In genomic region chr11:127000291-127000968, GRCh38 we compare ENCODE assay signal across 8 cellular contexts. TPM values are rescaled to one million over a fixed set of nuclear protein-coding genes. Genes with fewer than 3 reads are reported as not detected.
DNase-seq lines count a peak whose midpoint lies in the region; ATAC-seq and TF ChIP-seq lines count a peak whose summit lies in the region.

KIRREL3 (minus strand) TSS chr11:127000770.

- no peaks in the 10 kb centered on the region for H3K9me3 Mint-ChIP-seq in CD8-positive, alpha-beta T cell

- H2AFZ ChIP-seq in fibroblast of lung (ENCODE audit: low read length), result peak within 1 kb of the TSS; percentile 80

- DNase-seq in NCI-H345 treated with DMSO at 0.1 percent for 48 hours (lab: John Stamatoyannopoulos, UW; ENCODE audit: unreplicated experiment) (peak; percentile 47), fibroblast of lung (ENCODE audit: low read depth in 2 of 2) (peak; percentile 4 to 48), nucleus accumbens (lab: John Stamatoyannopoulos, UW) (peak in 48 of 56 donors; percentile 15 to 84 (median 60)), ovary (no peak)
- no peak for DNase-seq in CD8-positive, alpha-beta T cell
- no peak for DNase-seq in central memory CD4-positive, alpha-beta T cell

- no peak within 1 kb of the TSS for H3K27ac Mint-ChIP-seq in CD8-positive, alpha-beta T cell

- CTCF ChIA-PET in CD8-positive, alpha-beta T cell (lab: Charles Lee), result interaction anchor here (1.9 kb wide), 1 partner anchor 10 kb away, joined by 8 read pairs; no protein-coding TSS in a partner anchor

- TF ChIP-seq CTCF in fibroblast of lung (conservative IDR thresholded peaks at IDR 0.05 in 1 of 2, IDR thresholded peaks at IDR 0.05 in 1 of 2; ENCODE audit: low read depth in 1 of 2, low read length in 2 of 2), result no peak
- no peak for TF ChIP-seq CTCF in ovary (IDR thresholded peaks at IDR 0.05)
- no peak for TF ChIP-seq CTCF in CD8-positive, alpha-beta T cell (IDR thresholded peaks at IDR 0.05)

- peaks cover 0 to 8% (median 6%) of the 10 kb centered on the region in 10 experiments; a peak in 8 of 20 replicates for H3K4me1 ChIP-seq in BLaER1 treated with 17β-estradiol and CSF1 and Interleukin-3, amounts not matched to agents 10 nM and 100 nM
- H3K4me1 ChIP-seq in fibroblast of lung (ENCODE audit: control insufficient read depth, extremely low read depth, insufficient read depth, low read length), result peaks cover 15% of the 10 kb centered on the region
- no peaks in the 10 kb centered on the region for H3K4me1 ChIP-seq in ovary (ENCODE audit: insufficient read depth)
- no peaks in the 10 kb centered on the region for H3K4me1 ChIP-seq in CD8-positive, alpha-beta T cell (ENCODE audit: insufficient read depth, low read length)

- H3K36me3 Mint-ChIP-seq in CD8-positive, alpha-beta T cell, result no peaks in the 10 kb centered on the region

- no peak within 1 kb of the TSS for H3K27ac ChIP-seq in BLaER1 treated with 17β-estradiol and CSF1 and Interleukin-3, amounts not matched to agents 10 nM and 100 nM
- peak within 1 kb of the TSS; percentile 86 for H3K27ac ChIP-seq in fibroblast of lung (ENCODE audit: insufficient read depth, low read length)
- H3K27ac ChIP-seq in ovary, result no peak within 1 kb of the TSS
- no peak within 1 kb of the TSS for H3K27ac ChIP-seq in CD8-positive, alpha-beta T cell (ENCODE audit: low read depth, low read length)

- H3K4me1 Mint-ChIP-seq in CD8-positive, alpha-beta T cell (ENCODE audit: low read depth), result peaks cover 3% of the 10 kb centered on the region

- peak within 1 kb of the TSS in 4 of 10 experiments; percentile 15 to 42 (median 30); a peak in 6 of 20 replicates for H3K4me3 ChIP-seq in BLaER1 treated with 17β-estradiol and CSF1 and Interleukin-3, amounts not matched to agents 10 nM and 100 nM
- peak within 1 kb of the TSS; percentile 46 to 84 (median 78) for H3K4me3 ChIP-seq in fibroblast of lung (replicated peaks in 1 of 4; ENCODE audit: control extremely low read depth in 1 of 4, insufficient read depth in 1 of 4, low read depth in 3 of 4, low read length in 4 of 4)
- H3K4me3 ChIP-seq in ovary, result no peak within 1 kb of the TSS
- no peak within 1 kb of the TSS for H3K4me3 ChIP-seq in CD8-positive, alpha-beta T cell (ENCODE audit: low read depth, low read length)

- peak within 1 kb of the TSS in 7 of 11 experiments; percentile 10 to 64 (median 44); a peak in 11 of 22 replicates for H3K4me2 ChIP-seq in BLaER1 treated with 17β-estradiol and CSF1 and Interleukin-3, amounts not matched to agents 10 nM and 100 nM
- peak within 1 kb of the TSS; percentile 92 for H3K4me2 ChIP-seq in fibroblast of lung (ENCODE audit: extremely low read depth, insufficient read depth, low read length)

- no peak for ATAC-seq in HG02623 (IDR thresholded peaks at IDR 0.05; ENCODE audit: unreplicated experiment)
- no peak for ATAC-seq in CD8-positive, alpha-beta T cell

- peaks cover 34% of the 10 kb centered on the region for H3K79me2 ChIP-seq in fibroblast of lung (ENCODE audit: control insufficient read depth, insufficient read depth, low read length)

- intact Hi-C loops in ovary (cut with DNase I), result no loop called here
- intact Hi-C loops in CD8-positive, alpha-beta T cell (cut with DNase I, micrococcal nuclease), result no loop called here

- no peaks in the 10 kb centered on the region for H3K36me3 ChIP-seq in BLaER1 treated with 17β-estradiol and CSF1 and Interleukin-3, amounts not matched to agents 10 nM and 100 nM
- H3K36me3 ChIP-seq in fibroblast of lung (ENCODE audit: control insufficient read depth, insufficient read depth, low read length) (no peaks in the 10 kb centered on the region), ovary (no peaks in the 10 kb centered on the region)
- no peaks in the 10 kb centered on the region for H3K36me3 ChIP-seq in CD8-positive, alpha-beta T cell (ENCODE audit: insufficient read depth, low read length)

- TF ChIP-seq EP300 in ovary (IDR thresholded peaks at IDR 0.05), result no peak

- H3K27me3 ChIP-seq in BLaER1 treated with 17β-estradiol and CSF1 and Interleukin-3, amounts not matched to agents 10 nM and 100 nM, result peaks cover 58 to 84% (median 70%) of the 10 kb centered on the region in 11 experiments
- H3K27me3 ChIP-seq in fibroblast of lung (ENCODE audit: control insufficient read depth, insufficient read depth, low read length) (no peaks in the 10 kb centered on the region), ovary (no peaks in the 10 kb centered on the region)
- peaks cover 12% of the 10 kb centered on the region for H3K27me3 ChIP-seq in CD8-positive, alpha-beta T cell (ENCODE audit: insufficient read depth, low read length)

- no peak within 1 kb of the TSS for H3K4me3 Mint-ChIP-seq in CD8-positive, alpha-beta T cell

- no peaks in the 10 kb centered on the region; a peak in 2 of 22 replicates for H4K20me1 ChIP-seq in BLaER1 treated with 17β-estradiol and CSF1 and Interleukin-3, amounts not matched to agents 10 nM and 100 nM
- H4K20me1 ChIP-seq in fibroblast of lung (ENCODE audit: control insufficient read depth, extremely low read depth, insufficient read depth, low read length), result no peaks in the 10 kb centered on the region

- no peak for TF ChIP-seq POLR2A in ovary (IDR thresholded peaks at IDR 0.05)

- H3K9ac ChIP-seq in BLaER1 treated with 17β-estradiol and CSF1 and Interleukin-3, amounts not matched to agents 10 nM and 100 nM, result no peak within 1 kb of the TSS
- H3K9ac ChIP-seq in fibroblast of lung (ENCODE audit: insufficient read depth, low read length), result peak within 1 kb of the TSS; percentile 84

- POLR2A ChIA-PET in CD8-positive, alpha-beta T cell (lab: Charles Lee), result no interaction called here

- WGBS in ovary, 3 donors, result 0 to 2% (median 0%) methylated on average over 42 of the region's 42 CpGs

- H3K27me3 Mint-ChIP-seq in CD8-positive, alpha-beta T cell (ENCODE audit: low read depth), result peaks cover 47% of the 10 kb centered on the region

- H3K9me3 ChIP-seq in BLaER1 treated with 17β-estradiol and CSF1 and Interleukin-3, amounts not matched to agents 10 nM and 100 nM (replicated peaks in 1 of 11), result peaks cover 0 to 4% (median 0%) of the 10 kb centered on the region in 11 experiments; a peak in 2 of 22 replicates
- H3K9me3 ChIP-seq in fibroblast of lung (ENCODE audit: control insufficient read depth, insufficient read depth, low read depth, low read length) (no peaks in the 10 kb centered on the region), ovary (no peaks in the 10 kb centered on the region)
- H3K9me3 ChIP-seq in CD8-positive, alpha-beta T cell (ENCODE audit: low read length), result no peaks in the 10 kb centered on the region

RNA-seq across cellular contexts. Expression of gene KIRREL3, which starts in this region (rescaled TPM):
- total RNA-seq in fibroblast of lung (0.26 and 2.8 TPM in 2 replicates), ovary (1 to 10 TPM in 2 of 7 donors, under 1 TPM in 5; 0.25 to 5.3 (median 0.72) TPM)
- polyA plus RNA-seq in fibroblast of lung (1.8 and 6.1 TPM in 2 replicates), ovary (under 1 TPM; 0.44 to 0.45 TPM)
- polyA plus RNA-seq in fibroblast of lung (2012), result 5.2 and 11.3 TPM in 2 replicates
- 8.4 and 14.2 TPM in 2 replicates for polyA minus RNA-seq in fibroblast of lung (ENCODE audit: low replicate concordance)
- total RNA-seq in CD8-positive, alpha-beta T cell, result not detected

Comparison
In these comparisons a context has a peak if more than half of its experiments do, and no peak if none do; other contexts are left out.
1. H3K4me3 ChIP-seq: peak in fibroblast of lung (4 of 4); none in ovary (single experiment) and CD8-positive, alpha-beta T cell (single experiment).
2. DNase-seq: peak in NCI-H345 treated with DMSO at 0.1 percent for 48 hours (single experiment), fibroblast of lung (2 of 2) and nucleus accumbens (48 of 56); none in ovary (0 of 5), CD8-positive, alpha-beta T cell (0 of 7) and central memory CD4-positive, alpha-beta T cell (single experiment).